26 cellular contexts compared by ENCODE assay signal in the genomic region with DNA sequence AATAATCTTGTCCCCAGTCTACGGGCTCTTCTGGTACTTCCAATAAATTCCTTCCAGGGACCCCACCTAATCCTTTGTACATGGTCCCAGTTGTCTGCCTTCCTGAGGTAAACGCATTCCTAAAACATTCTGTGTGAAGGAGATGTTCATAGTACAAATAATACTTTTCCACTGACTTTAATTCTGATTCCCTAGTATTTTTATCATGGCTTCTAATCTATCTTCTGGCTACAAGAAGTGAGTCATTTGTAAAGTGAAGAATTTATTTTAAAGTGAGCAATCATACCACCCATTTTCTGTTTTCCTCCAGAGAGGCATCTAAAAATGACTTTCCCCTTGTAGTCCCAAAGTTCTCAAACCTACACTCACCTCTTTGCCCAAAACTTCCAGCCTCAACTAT.
A peak's percentile ranks its signal among the peaks of the same experiment; 100 is the strongest.
DNase-seq lines count a peak whose midpoint lies in the region; ATAC-seq, FAIRE-seq and TF ChIP-seq lines count a peak whose summit lies in the region.
"Had no signal": no experiment of that assay in that cellular context is flagged by ENCODE, and none has a peak within 500 bp of the region (broad histone marks: within the 10 kb centered on the region; RNA-seq: fewer than 3 reads in every experiment).

No MANE protein-coding gene starts in this region.

- no peaks in the 10 kb centered on the region for H3K9me1 ChIP-seq in K562 (ENCODE audit: control insufficient read depth, insufficient read depth, low read length)

- H3K27me3 ChIP-seq in Caco-2 (replicated peaks; ENCODE audit: control insufficient read depth, insufficient read depth, low read length) (no peaks in the 10 kb centered on the region), PC-9 (ENCODE audit: insufficient read depth, low read depth) (no peaks in the 10 kb centered on the region), K562 (ENCODE audit: control insufficient read depth in 2 of 2, insufficient read depth in 2 of 2, low read length in 2 of 2) (no peaks in the 10 kb centered on the region), esophagus squamous epithelium (no peaks in the 10 kb centered on the region)
- H3K27me3 ChIP-seq: Peyer's patch had no signal

- H3K27ac Mint-ChIP-seq in Caco-2 (ENCODE audit: unreplicated experiment), result peak overlapping the region; percentile 34
- H3K27ac Mint-ChIP-seq in HFFc6, result peak overlapping the region; percentile 65
- H3K27ac Mint-ChIP-seq: CD4-positive, CD25-positive, alpha-beta regulatory T cell had no signal

- POLR2A ChIA-PET in Caco-2 (lab: Charles Lee), result no interaction called here
- POLR2A ChIA-PET in PC-9 (lab: Charles Lee; ENCODE audit: unreplicated experiment), result no interaction called here
- POLR2A ChIA-PET in K562 (lab: Yijun Ruan, JAX), result no interaction called here

- H3K4me3 ChIP-seq in Caco-2 (ENCODE audit: low read depth, low read length), result no peak overlapping the region
- H3K4me3 ChIP-seq in PC-9, result no peak overlapping the region
- no peak overlapping the region for H3K4me3 ChIP-seq in K562
- H3K4me3 ChIP-seq in esophagus squamous epithelium, result no peak overlapping the region
- H3K4me3 ChIP-seq: Peyer's patch, SK-N-MC had no signal

- H4K20me1 ChIP-seq in PC-9 (ENCODE audit: insufficient read depth) (no peaks in the 10 kb centered on the region), K562 (replicated peaks; ENCODE audit: control insufficient read depth, insufficient read depth, low read length) (no peaks in the 10 kb centered on the region)

- CTCF ChIA-PET in Caco-2 (lab: Charles Lee) (no interaction called here), PC-9 (lab: Charles Lee) (no interaction called here), K562 (lab: Yijun Ruan, JAX; ENCODE audit: low intra/inter-chr PET ratio) (no interaction called here)

- no peak for FAIRE-seq in K562 (lab: Jason Lieb, UNC)
- FAIRE-seq: GM12891, H1 had no signal

- H3K4me3 Mint-ChIP-seq in Caco-2 (ENCODE audit: unreplicated experiment), result no peak overlapping the region
- H3K4me3 Mint-ChIP-seq in HFFc6, result peak overlapping the region; percentile 15
- H3K4me3 Mint-ChIP-seq: CD4-positive, CD25-positive, alpha-beta regulatory T cell had no signal

- H3K79me2 ChIP-seq in PC-9 (ENCODE audit: low read depth) (no peaks in the 10 kb centered on the region), K562 (ENCODE audit: control insufficient read depth, insufficient read depth, low read length) (peaks cover 7% of the 10 kb centered on the region; the same call in 2 of the 3 replicates)

- H2AFZ ChIP-seq in PC-9 (no peak overlapping the region), K562 (ENCODE audit: low read depth, low read length) (peak overlapping the region; percentile 80)

- H3K27ac ChIP-seq in PC-9 (0 out of 2 replicates have a peak overlapping the region, but pooled peaks have one; percentile 17), K562 (ENCODE audit: extremely low read depth, low read depth, low read length) (no peak overlapping the region), esophagus squamous epithelium (no peak overlapping the region)
- H3K27ac ChIP-seq: Peyer's patch, SK-N-MC had no signal

- intact Hi-C loops in Caco-2 (cut with micrococcal nuclease; ENCODE audit: unreplicated experiment), result loop anchor here (5.0 to 10.0 kb wide), 4 partner anchors 135 to 365 kb away; no protein-coding TSS in a partner anchor
- intact Hi-C loops in PC-9 (cut with micrococcal nuclease; ENCODE audit: unreplicated experiment), result no loop called here
- intact Hi-C loops in K562 (cut with micrococcal nuclease), result loop anchor here (10.0 kb wide), 2 partner anchors 387 to 527 kb away; a partner anchor contains a TSS
- intact Hi-C loops in esophagus squamous epithelium (cut with DNase I), result no loop called here

- no peaks in the 10 kb centered on the region for H3K36me3 ChIP-seq in Caco-2 (ENCODE audit: control insufficient read depth, insufficient read depth, low read length)
- no peaks in the 10 kb centered on the region for H3K36me3 ChIP-seq in PC-9 (ENCODE audit: low read depth)
- no peaks in the 10 kb centered on the region for H3K36me3 ChIP-seq in K562 (ENCODE audit: control insufficient read depth, insufficient read depth, low read length)
- H3K36me3 ChIP-seq in esophagus squamous epithelium, result no peaks in the 10 kb centered on the region
- H3K36me3 ChIP-seq: Peyer's patch had no signal

- H3K4me2 ChIP-seq in PC-9 (peak overlapping the region; percentile 23), K562 (ENCODE audit: insufficient read depth, low read length) (no peak overlapping the region)

- H3K4me1 Mint-ChIP-seq in Caco-2 (ENCODE audit: low read depth, unreplicated experiment) (peaks cover 22% of the 10 kb centered on the region), HFFc6 (ENCODE audit: low read depth) (peaks cover 34% of the 10 kb centered on the region)
- H3K4me1 Mint-ChIP-seq: CD4-positive, CD25-positive, alpha-beta regulatory T cell had no signal

- 75% methylated on average over 2 of the region's 2 CpGs for WGBS in K562 (ENCODE audit: insufficient coverage, low coverage, missing lambda C conversion rate)
- WGBS in esophagus squamous epithelium, 2 donors, result 82 to 86% methylated on average over 2 of the region's 2 CpGs

- no TSS peak for BruUV-seq in Caco-2 (replicated peaks; lab: Mats Ljungman, UMichigan)
- no TSS peak for BruUV-seq in PC-9 (replicated peaks; lab: Mats Ljungman, UMichigan)
- BruUV-seq in K562 (replicated peaks; lab: Mats Ljungman, UMichigan), result no TSS peak

- in situ Hi-C loops in K562 (cut with MboI), result no loop called here

- TF ChIP-seq POLR2A in K562 (conservative IDR thresholded peaks at IDR 0.05) (no peak), esophagus squamous epithelium (IDR thresholded peaks at IDR 0.05) (no peak)

- TF ChIP-seq EP300 in K562 (IDR thresholded peaks at IDR 0.05; ENCODE audit: low read length), result no peak

- H3K4me1 ChIP-seq in Caco-2 (peaks cover 45% of the 10 kb centered on the region), PC-9 (replicated peaks; ENCODE audit: insufficient read depth) (peaks cover 44% of the 10 kb centered on the region), K562 (replicated peaks in 1 of 2; ENCODE audit: control insufficient read depth in 2 of 2, insufficient read depth in 2 of 2, low read length in 2 of 2) (peaks cover 14 to 38% of the 10 kb centered on the region in 2 experiments), esophagus squamous epithelium (no peaks in the 10 kb centered on the region)

- TF ChIP-seq CTCF in Caco-2 (IDR thresholded peaks at IDR 0.05; ENCODE audit: insufficient read depth in 1 of 2, low read depth in 1 of 2, low read length in 1 of 2, severe bottlenecking in 1 of 2, unreplicated experiment in 1 of 2) (no peak), HFFc6 (IDR thresholded peaks at IDR 0.05) (no peak), PC-9 (conservative IDR thresholded peaks at IDR 0.05) (no peak), K562 (IDR thresholded peaks at IDR 0.05 in 2 of 3, conservative IDR thresholded peaks at IDR 0.05 in 1 of 3; ENCODE audit: insufficient read depth in 2 of 3, low read depth in 1 of 3, low read length in 3 of 3) (no peak), esophagus squamous epithelium (IDR thresholded peaks at IDR 0.05) (no peak)

- H3K9me2 ChIP-seq in PC-9 (ENCODE audit: insufficient read depth), result no peaks in the 10 kb centered on the region

- H3K27me3 Mint-ChIP-seq in Caco-2 (ENCODE audit: insufficient read depth, unreplicated experiment) (no peaks in the 10 kb centered on the region), HFFc6 (ENCODE audit: insufficient read depth) (peaks cover 1% of the 10 kb centered on the region; the same call in 1 of the 2 replicates)

- H3K9me3 Mint-ChIP-seq in Caco-2 (ENCODE audit: unreplicated experiment) (peaks cover under 1% of the 10 kb centered on the region), HFFc6 (peaks cover under 1% of the 10 kb centered on the region; the same call in 1 of the 2 replicates)

- no peak for ATAC-seq in K562

- no peak for TF ChIP-seq RAD21 in K562 (CRISPR knock-in tag; conservative IDR thresholded peaks at IDR 0.05 in 1 of 2, IDR thresholded peaks at IDR 0.05 in 1 of 2)

- no peak for DNase-seq in Caco-2
- DNase-seq in HFFc6, result peak; percentile 27
- no peak for DNase-seq in PC-9
- DNase-seq in K562 (ENCODE audit: extremely low read depth in 1 of 4, low spot score in 3 of 4), result no peak
- DNase-seq in stimulated activated CD4-positive, alpha-beta T cell treated with anti-CD3 and anti-CD28 coated beads, Interleukin-1b, Interleukin-23, amount 100 ng/mL, for 48 hours, result no peak
- no peak for DNase-seq in superior temporal gyrus (ENCODE audit: extremely low spot score)
- no peak for DNase-seq in esophagus squamous epithelium (lab: John Stamatoyannopoulos, UW)
- DNase-seq in stimulated activated CD4-positive, alpha-beta T cell treated with anti-CD3 and anti-CD28 coated beads, Interleukin-2, amount 100 ng/mL, for 24 hours, result no peak
- DNase-seq: 8988T; ACHN; CD4-positive, CD25-positive, alpha-beta regulatory T cell; DMS53; GDM1; HCEC 1CT; Karpas-422; MV-4-11; NCI-H1105; NCI-H146; NCI-H1930; NCI-H2107; NCI-H526 treated with DMSO at 0.1 percent for 48 hours; Peyer's patch; SIG-M5 had no signal

- H3F3A ChIP-seq in PC-9 (ENCODE audit: insufficient read depth, low read depth), result peaks cover 19% of the 10 kb centered on the region

- H3K9ac ChIP-seq in K562 (ENCODE audit: insufficient read depth in 1 of 2, low read depth in 2 of 2, low read length in 2 of 2), result peak overlapping the region in 1 of 2 experiments; percentile 24; a peak in 1 of 4 replicates

- H3K9me3 ChIP-seq in Caco-2, result no peaks in the 10 kb centered on the region
- no peaks in the 10 kb centered on the region; the same call in 1 of the 2 replicates for H3K9me3 ChIP-seq in PC-9 (ENCODE audit: insufficient read depth, low read depth)
- H3K9me3 ChIP-seq in K562 (replicated peaks; ENCODE audit: control insufficient read depth, insufficient read depth, low read depth, low read length), result no peaks in the 10 kb centered on the region
- H3K9me3 ChIP-seq in esophagus squamous epithelium, result no peaks in the 10 kb centered on the region
- H3K9me3 ChIP-seq: Peyer's patch had no signal

- peaks cover 24% of the 10 kb centered on the region for H3K36me3 Mint-ChIP-seq in Caco-2 (ENCODE audit: insufficient read depth, unreplicated experiment)
- peaks cover under 1% of the 10 kb centered on the region for H3K36me3 Mint-ChIP-seq in HFFc6 (ENCODE audit: low read depth)
- H3K36me3 Mint-ChIP-seq: CD4-positive, CD25-positive, alpha-beta regulatory T cell had no signal

TF ChIP-seq in K562, 482 proteins besides CTCF, POLR2A, EP300 and RAD21 (continues in another document):
- TF ChIP-seq, protein P1, sequence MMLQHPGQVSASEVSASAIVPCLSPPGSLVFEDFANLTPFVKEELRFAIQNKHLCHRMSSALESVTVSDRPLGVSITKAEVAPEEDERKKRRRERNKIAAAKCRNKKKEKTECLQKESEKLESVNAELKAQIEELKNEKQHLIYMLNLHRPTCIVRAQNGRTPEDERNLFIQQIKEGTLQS (IDR thresholded peaks at IDR 0.05), result peak; percentile 41; the same call in 1 of the 2 replicates
- TF ChIP-seq, protein P1 (CRISPR knock-in tag; conservative IDR thresholded peaks at IDR 0.05), result no peak
- TF ChIP-seq YBX1 (IDR thresholded peaks at IDR 0.05), result no peak
- TF ChIP-seq ARID1B (IDR thresholded peaks at IDR 0.05), result peak; percentile 11; the same call in 1 of the 2 replicates
- no peak for TF ChIP-seq HCFC1 (IDR thresholded peaks at IDR 0.05; ENCODE audit: low read depth, low read length)

Comparison
In these comparisons a context has a peak if more than half of its experiments do, and no peak if none do; other contexts are left out.
1. intact Hi-C loops: an anchor here in Caco-2 (5.0 to 10.0 kb wide) and K562 (10.0 kb wide); none called in PC-9 and esophagus squamous epithelium.